Comparison of ENCODE assay signal across 1 cellular context in genomic region chr4:76250962-76251361, GRCh38.
TF ChIP-seq lines count a peak whose summit lies in the region.

No MANE protein-coding gene starts in this region.

TF ChIP-seq in H1, 55 proteins besides CTCF, POLR2A, EP300 and RAD21 (continued from another document):
- TF ChIP-seq, protein P1, sequence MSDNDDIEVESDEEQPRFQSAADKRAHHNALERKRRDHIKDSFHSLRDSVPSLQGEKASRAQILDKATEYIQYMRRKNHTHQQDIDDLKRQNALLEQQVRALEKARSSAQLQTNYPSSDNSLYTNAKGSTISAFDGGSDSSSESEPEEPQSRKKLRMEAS (IDR thresholded peaks at IDR 0.05), result peak; percentile 87
- TF ChIP-seq, protein P2, sequence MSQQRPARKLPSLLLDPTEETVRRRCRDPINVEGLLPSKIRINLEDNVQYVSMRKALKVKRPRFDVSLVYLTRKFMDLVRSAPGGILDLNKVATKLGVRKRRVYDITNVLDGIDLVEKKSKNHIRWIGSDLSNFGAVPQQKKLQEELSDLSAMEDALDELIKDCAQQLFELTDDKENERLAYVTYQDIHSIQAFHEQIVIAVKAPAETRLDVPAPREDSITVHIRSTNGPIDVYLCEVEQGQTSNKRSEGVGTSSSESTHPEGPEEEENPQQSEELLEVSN (IDR thresholded peaks at IDR 0.05), result peak; percentile 82; the same call in 1 of the 2 replicates
- TF ChIP-seq CEBPB (IDR thresholded peaks at IDR 0.05; ENCODE audit: low read depth, low read length), result no peak
- TF ChIP-seq USF2 (IDR thresholded peaks at IDR 0.05; ENCODE audit: low read length), result no peak; the same call in 1 of the 2 replicates
- no peak for TF ChIP-seq CHD1 (IDR thresholded peaks at IDR 0.05; ENCODE audit: low read depth, low read length)
